ENCODE assay signal across 15 cellular contexts in the genomic region with DNA sequence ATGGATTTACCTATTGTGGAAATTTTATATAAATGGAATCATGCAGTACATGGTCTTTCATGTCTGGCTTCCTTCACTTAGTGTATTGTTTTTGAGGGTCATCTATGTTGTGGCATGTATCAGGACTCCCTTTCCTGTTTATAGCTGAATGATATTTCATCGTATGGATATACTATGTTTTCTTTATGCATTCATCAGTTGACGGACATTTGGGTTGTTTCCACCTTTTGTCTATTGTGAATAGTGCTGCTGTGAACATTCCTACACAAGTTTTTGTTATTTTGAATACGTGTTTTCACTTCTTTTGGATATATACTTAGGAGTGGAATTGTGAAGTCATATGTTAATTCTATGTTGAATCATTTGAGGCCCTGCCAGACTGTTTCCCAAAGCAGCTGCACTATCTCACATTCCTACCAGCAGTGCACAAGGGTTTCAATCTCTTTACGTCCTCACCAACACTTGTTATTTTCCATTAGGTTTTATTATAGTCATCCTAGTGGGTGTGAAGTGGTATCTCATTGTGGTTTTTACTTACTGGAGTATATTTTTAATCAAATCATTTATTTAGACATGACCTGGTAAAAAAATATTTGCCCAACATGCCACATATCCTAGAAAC.
A peak's percentile ranks its signal among the peaks of the same experiment; 100 is the strongest.
DNase-seq lines count a peak whose midpoint lies in the region; TF ChIP-seq lines count a peak whose summit lies in the region.
"Had no signal": no experiment of that assay in that cellular context is flagged by ENCODE, and none has a peak within 500 bp of the region (broad histone marks: within the 10 kb centered on the region; RNA-seq: fewer than 3 reads in every experiment).

No MANE protein-coding gene starts in this region.

- H3K27ac Mint-ChIP-seq in nephron progenitor cell: no peak overlapping the region
- H3K27ac Mint-ChIP-seq: activated CD4-positive, alpha-beta T cell treated with anti-CD3 and anti-CD28 coated beads, Interleukin-2, amount 10 ng/mL, durations not matched to agents 24 days and 14 days; CD4-positive, alpha-beta T cell had no signal

- no peaks in the 10 kb centered on the region for H3K9me3 ChIP-seq in HEK293 (ENCODE audit: control insufficient read depth, insufficient read depth, low read depth, low read length)
- H3K9me3 ChIP-seq: psoas muscle had no signal

- CTCF ChIA-PET in HEK293 (lab: Yijun Ruan, JAX): no interaction called here

- no peaks in the 10 kb centered on the region for H3K4me1 ChIP-seq in HEK293 (ENCODE audit: control insufficient read depth, insufficient read depth, low read length)
- H3K4me1 ChIP-seq: psoas muscle had no signal

- peaks cover 7% of the 10 kb centered on the region for H3K9me3 Mint-ChIP-seq in nephron progenitor cell
- H3K9me3 Mint-ChIP-seq: CD4-positive, alpha-beta T cell had no signal

- peak; percentile 75 for DNase-seq in amniotic stem cell (lab: John Stamatoyannopoulos, UW)
- DNase-seq in fibroblast of pulmonary artery (ENCODE audit: low read depth): peak; percentile 87
- peak; percentile 60 for DNase-seq in skeletal muscle cell (ENCODE audit: low read depth)
- no peak for DNase-seq in NCI-H2081 treated with DMSO at 0.1 percent for 48 hours (lab: John Stamatoyannopoulos, UW)
- no peak for DNase-seq in nephron progenitor cell
- no peak for DNase-seq in NCI-H526 (lab: John Stamatoyannopoulos, UW)
- DNase-seq: activated CD4-positive, alpha-beta T cell treated with anti-CD3 and anti-CD28 coated beads, Interleukin-2, amount 10 ng/mL, durations not matched to agents 24 days and 14 days; activated T-cell treated with anti-CD3 and anti-CD28 coated beads, Interleukin-2, amount 50 U/mL, for 1 hour; CD4-positive, alpha-beta T cell; effector CD4-positive, alpha-beta T cell; kidney; NCI-H2029 treated with DMSO at 0.1 percent for 48 hours; psoas muscle; trophoblast cell had no signal

- H3K4me3 ChIP-seq in HEK293 (ENCODE audit: low read depth, low read length): no peak overlapping the region
- H3K4me3 ChIP-seq in fibroblast of pulmonary artery (replicated peaks; ENCODE audit: low read depth, low read length): no peak overlapping the region
- H3K4me3 ChIP-seq in skeletal muscle cell (ENCODE audit: low read depth, low read length): no peak overlapping the region
- H3K4me3 ChIP-seq: psoas muscle had no signal

- POLR2A ChIA-PET in HEK293 (lab: Yijun Ruan, JAX): no interaction called here

- H3K36me3 Mint-ChIP-seq in nephron progenitor cell (ENCODE audit: low read depth): no peaks in the 10 kb centered on the region

- no peaks in the 10 kb centered on the region for H3K27me3 Mint-ChIP-seq in nephron progenitor cell (ENCODE audit: low read depth, poor library complexity)
- H3K27me3 Mint-ChIP-seq: CD4-positive, alpha-beta T cell had no signal

- TF ChIP-seq CTCF in HEK293 (tag by site-specific recombination; IDR thresholded peaks at IDR 0.05) (no peak), fibroblast of pulmonary artery (IDR thresholded peaks at IDR 0.05; ENCODE audit: low read length, missing control alignments) (peak; percentile 32), nephron progenitor cell (IDR thresholded peaks at IDR 0.05) (no peak)

- no peak overlapping the region for H3K4me3 Mint-ChIP-seq in nephron progenitor cell
- H3K4me3 Mint-ChIP-seq: activated CD4-positive, alpha-beta T cell treated with anti-CD3 and anti-CD28 coated beads, Interleukin-2, amount 10 ng/mL, durations not matched to agents 24 days and 14 days; CD4-positive, alpha-beta T cell had no signal

- no peaks in the 10 kb centered on the region for H3K36me3 ChIP-seq in HEK293 (ENCODE audit: control insufficient read depth in 2 of 2, insufficient read depth in 1 of 2, low read length in 2 of 2)

- H3K27ac ChIP-seq in HEK293 (ENCODE audit: extremely low read depth, low read depth, low read length): no peak overlapping the region
- H3K27ac ChIP-seq: psoas muscle had no signal

- peaks cover 74% of the 10 kb centered on the region for H3K4me1 Mint-ChIP-seq in nephron progenitor cell
- H3K4me1 Mint-ChIP-seq: activated CD4-positive, alpha-beta T cell treated with anti-CD3 and anti-CD28 coated beads, Interleukin-2, amount 10 ng/mL, durations not matched to agents 24 days and 14 days had no signal

TF ChIP-seq in HEK293, 187 proteins besides CTCF, POLR2A, EP300 and RAD21:
- TF ChIP-seq ZNF10 (tag by site-specific recombination; IDR thresholded peaks at IDR 0.05) (peak; percentile 95), HOXD13 (CRISPR knock-in tag; IDR thresholded peaks at IDR 0.05; ENCODE audit: borderline replicate concordance) (no peak)
- TF ChIP-seq, protein P1, sequence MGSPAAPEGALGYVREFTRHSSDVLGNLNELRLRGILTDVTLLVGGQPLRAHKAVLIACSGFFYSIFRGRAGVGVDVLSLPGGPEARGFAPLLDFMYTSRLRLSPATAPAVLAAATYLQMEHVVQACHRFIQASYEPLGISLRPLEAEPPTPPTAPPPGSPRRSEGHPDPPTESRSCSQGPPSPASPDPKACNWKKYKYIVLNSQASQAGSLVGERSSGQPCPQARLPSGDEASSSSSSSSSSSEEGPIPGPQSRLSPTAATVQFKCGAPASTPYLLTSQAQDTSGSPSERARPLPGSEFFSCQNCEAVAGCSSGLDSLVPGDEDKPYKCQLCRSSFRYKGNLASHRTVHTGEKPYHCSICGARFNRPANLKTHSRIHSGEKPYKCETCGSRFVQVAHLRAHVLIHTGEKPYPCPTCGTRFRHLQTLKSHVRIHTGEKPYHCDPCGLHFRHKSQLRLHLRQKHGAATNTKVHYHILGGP (tag by site-specific recombination; IDR thresholded peaks at IDR 0.05): no peak
- TF ChIP-seq, protein P2, sequence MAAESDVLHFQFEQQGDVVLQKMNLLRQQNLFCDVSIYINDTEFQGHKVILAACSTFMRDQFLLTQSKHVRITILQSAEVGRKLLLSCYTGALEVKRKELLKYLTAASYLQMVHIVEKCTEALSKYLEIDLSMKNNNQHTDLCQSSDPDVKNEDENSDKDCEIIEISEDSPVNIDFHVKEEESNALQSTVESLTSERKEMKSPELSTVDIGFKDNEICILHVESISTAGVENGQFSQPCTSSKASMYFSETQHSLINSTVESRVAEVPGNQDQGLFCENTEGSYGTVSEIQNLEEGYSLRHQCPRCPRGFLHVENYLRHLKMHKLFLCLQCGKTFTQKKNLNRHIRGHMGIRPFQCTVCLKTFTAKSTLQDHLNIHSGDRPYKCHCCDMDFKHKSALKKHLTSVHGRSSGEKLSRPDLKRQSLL (tag by site-specific recombination; IDR thresholded peaks at IDR 0.05): no peak
TF ChIP-seq in HEK293: peak in this region for 1.

Comparison
In these comparisons a context has a peak if more than half of its experiments do, and no peak if none do; other contexts are left out.
1. DNase-seq: peak in amniotic stem cell (single experiment), fibroblast of pulmonary artery (single experiment) and skeletal muscle cell (single experiment); none in NCI-H2081 treated with DMSO at 0.1 percent for 48 hours (single experiment), nephron progenitor cell (single experiment) and NCI-H526 (0 of 2).